Comparison of ENCODE assay signal across 29 cellular contexts in genomic region chr6:5846335-5846734, GRCh38.
"Had no signal": no experiment of that assay in that cellular context is flagged by ENCODE, and none has a peak within 500 bp of the region (broad histone marks: within the 10 kb centered on the region; RNA-seq: fewer than 3 reads in every experiment).

No MANE protein-coding gene starts in this region.

- H2AFZ ChIP-seq: parathyroid adenoma had no signal

- H3K4me1 ChIP-seq: parathyroid adenoma, psoas muscle had no signal

- H3K4me3 Mint-ChIP-seq: naive B cell; naive thymus-derived CD8-positive, alpha-beta T cell; natural killer cell treated with Interleukin-12 subunit alpha and Interleukin-12 subunit beta and Interleukin-15 and Interleukin-18, amount 100 ng/mL, for 72 hours; nephron progenitor cell; neural crest cell; stimulated activated effector memory CD8-positive, alpha-beta T cell treated with anti-CD3 and anti-CD28 coated beads, Interleukin-12 subunit alpha, Interleukin-12 subunit beta, amount 100 ng/mL, for 72 hours; stimulated activated naive B cell treated with anti-CD40 and anti-IgM and Interleukin-4, amounts not matched to agents 10 μg/mL and 1 μg/mL and 100 μg/mL, for 72 hours; stimulated activated naive CD8-positive, alpha-beta T cell treated with anti-CD3 and anti-CD28 coated beads, Interleukin-15, Interleukin-2, amounts not matched to agents 100 ng/mL and 50 ng/mL, for 24 hours had no signal

- H3K4me3 ChIP-seq: ovary, psoas muscle, skin epidermis, smooth muscle cell, spleen, stomach, thoracic aorta, thyroid gland, tibial nerve, upper lobe of left lung had no signal

- H3K4me1 Mint-ChIP-seq: stimulated activated effector memory CD8-positive, alpha-beta T cell treated with anti-CD3 and anti-CD28 coated beads, Interleukin-12 subunit alpha, Interleukin-12 subunit beta, amount 100 ng/mL, for 72 hours had no signal

- H3K9ac ChIP-seq: parathyroid adenoma had no signal

- ATAC-seq: naive thymus-derived CD8-positive, alpha-beta T cell; natural killer cell treated with Interleukin-12 subunit alpha and Interleukin-12 subunit beta and Interleukin-15 and Interleukin-18, amount 100 ng/mL, for 72 hours; psoas muscle; right cardiac atrium; sciatic nerve; stimulated activated naive B cell treated with anti-CD40 and anti-IgM and Interleukin-4, amounts not matched to agents 10 μg/mL and 1 μg/mL and 100 μg/mL, for 72 hours had no signal

- H3K36me3 Mint-ChIP-seq: stimulated activated effector memory CD8-positive, alpha-beta T cell treated with anti-CD3 and anti-CD28 coated beads, Interleukin-12 subunit alpha, Interleukin-12 subunit beta, amount 100 ng/mL, for 72 hours; stimulated activated naive B cell treated with anti-CD40 and anti-IgM and Interleukin-4, amounts not matched to agents 10 μg/mL and 1 μg/mL and 100 μg/mL, for 72 hours had no signal

- DNase-seq: naive B cell; naive thymus-derived CD8-positive, alpha-beta T cell; nephron progenitor cell; occipital lobe; ovary; posterior cingulate gyrus; psoas muscle; right cardiac atrium; spleen; stimulated activated CD4-positive, alpha-beta T cell treated with anti-CD3 and anti-CD28 coated beads, Interleukin-12 subunit alpha, Interleukin-12 subunit beta, amount 100 ng/mL, for 4 hours; stimulated activated CD4-positive, alpha-beta T cell treated with anti-CD3 and anti-CD28 coated beads, Interleukin-1b, Interleukin-23, amount 100 ng/mL, for 48 hours; stimulated activated CD4-positive, alpha-beta T cell treated with anti-CD3 and anti-CD28 coated beads, Interleukin-4, amount 100 ng/mL, for 24 hours; stimulated activated naive B cell treated with anti-CD40 and anti-IgM and Interleukin-4, amounts not matched to agents 10 μg/mL and 1 μg/mL and 100 μg/mL, for 72 hours; stimulated activated naive CD4-positive, alpha-beta T cell treated with Interleukin-2 at 50 U/mL for 16 hours; stomach; thyroid gland; trophoblast cell; upper lobe of left lung had no signal

- H3K4me2 ChIP-seq: smooth muscle cell had no signal

- H3K9me3 ChIP-seq: ovary, psoas muscle, thoracic aorta, thyroid gland had no signal

- H3K27ac Mint-ChIP-seq: natural killer cell treated with Interleukin-12 subunit alpha and Interleukin-12 subunit beta and Interleukin-15 and Interleukin-18, amount 100 ng/mL, for 72 hours; nephron progenitor cell; progenitor cell of endocrine pancreas; stimulated activated effector memory CD8-positive, alpha-beta T cell treated with anti-CD3 and anti-CD28 coated beads, Interleukin-12 subunit alpha, Interleukin-12 subunit beta, amount 100 ng/mL, for 72 hours; stimulated activated naive B cell treated with anti-CD40 and anti-IgM and Interleukin-4, amounts not matched to agents 10 μg/mL and 1 μg/mL and 100 μg/mL, for 72 hours; stimulated activated naive CD8-positive, alpha-beta T cell treated with anti-CD3 and anti-CD28 coated beads, Interleukin-15, Interleukin-2, amounts not matched to agents 100 ng/mL and 50 ng/mL, for 24 hours had no signal

- H3K79me2 ChIP-seq: parathyroid adenoma had no signal

- H3K36me3 ChIP-seq: ovary, spleen, stomach, thoracic aorta, thyroid gland, tibial nerve, upper lobe of left lung had no signal

- H3K9me3 Mint-ChIP-seq: natural killer cell treated with Interleukin-12 subunit alpha and Interleukin-12 subunit beta and Interleukin-15 and Interleukin-18, amount 100 ng/mL, for 72 hours; neural crest cell had no signal

- H3K27me3 ChIP-seq: ovary, thyroid gland had no signal

- H3K27ac ChIP-seq: ovary, parathyroid adenoma, psoas muscle, skin epidermis, spleen, stomach, thoracic aorta, thyroid gland, tibial nerve, upper lobe of left lung had no signal
